ENCODE assay signal across 8 cellular contexts in the genomic region with DNA sequence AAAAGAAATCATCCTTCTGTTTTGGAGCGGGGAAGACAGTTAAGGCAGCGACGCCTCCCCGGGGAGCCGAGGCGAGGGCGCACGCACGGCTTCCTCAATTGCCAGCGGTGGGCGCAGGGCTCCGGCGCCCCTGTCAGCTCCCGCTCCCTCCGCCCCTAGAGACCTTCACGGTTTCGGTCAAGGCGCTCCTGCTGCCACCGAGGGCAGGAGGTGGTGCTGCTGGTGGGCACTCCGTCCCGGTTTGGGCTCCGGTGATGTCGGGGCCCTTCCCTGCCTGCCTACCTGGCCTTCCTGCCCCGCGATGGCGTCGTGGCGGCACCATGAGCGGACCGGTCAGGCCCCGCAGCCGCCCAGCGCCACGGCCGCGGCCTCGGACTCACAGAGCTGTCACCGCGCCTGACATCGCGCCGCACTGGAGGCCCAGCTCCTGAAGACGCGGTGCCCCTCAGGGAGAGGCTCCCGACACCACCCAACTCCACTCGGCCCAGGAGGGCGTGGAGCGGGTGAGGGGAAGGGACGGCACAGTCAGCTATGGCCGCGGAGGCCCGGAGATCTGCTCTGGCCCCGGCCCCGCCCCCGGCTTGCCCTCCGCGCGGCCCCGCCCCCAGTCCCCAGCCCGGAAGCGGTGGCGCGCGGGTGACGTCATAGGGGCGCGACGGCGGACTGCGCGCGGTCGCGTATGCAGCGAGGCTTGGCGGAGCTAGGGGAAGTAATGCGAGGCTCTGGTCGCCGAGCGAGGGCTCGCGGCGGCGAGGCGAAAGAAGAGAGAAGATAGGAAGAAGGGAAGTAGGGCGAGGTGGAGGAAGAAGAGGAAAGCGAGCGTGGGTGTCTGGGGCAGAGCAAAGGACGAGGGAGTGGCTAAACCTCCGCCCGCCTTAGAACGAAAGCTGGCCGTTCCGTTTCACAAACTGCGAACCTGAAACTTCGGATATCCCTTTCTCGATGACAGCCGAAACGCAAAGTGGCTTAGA. TPM values are rescaled to one million over a fixed set of nuclear protein-coding genes. Genes with fewer than 3 reads are reported as not detected.
DNase-seq lines count a peak whose midpoint lies in the region; ATAC-seq and TF ChIP-seq lines count a peak whose summit lies in the region.

A gene with protein sequence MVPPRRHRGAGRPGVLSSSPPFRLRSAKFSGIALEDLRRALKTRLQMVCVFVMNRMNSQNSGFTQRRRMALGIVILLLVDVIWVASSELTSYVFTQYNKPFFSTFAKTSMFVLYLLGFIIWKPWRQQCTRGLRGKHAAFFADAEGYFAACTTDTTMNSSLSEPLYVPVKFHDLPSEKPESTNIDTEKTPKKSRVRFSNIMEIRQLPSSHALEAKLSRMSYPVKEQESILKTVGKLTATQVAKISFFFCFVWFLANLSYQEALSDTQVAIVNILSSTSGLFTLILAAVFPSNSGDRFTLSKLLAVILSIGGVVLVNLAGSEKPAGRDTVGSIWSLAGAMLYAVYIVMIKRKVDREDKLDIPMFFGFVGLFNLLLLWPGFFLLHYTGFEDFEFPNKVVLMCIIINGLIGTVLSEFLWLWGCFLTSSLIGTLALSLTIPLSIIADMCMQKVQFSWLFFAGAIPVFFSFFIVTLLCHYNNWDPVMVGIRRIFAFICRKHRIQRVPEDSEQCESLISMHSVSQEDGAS (minus strand): TSS at position 555 of the 971 bp plus-strand sequence. CDS start 233 bp downstream, at position 322.

- intact Hi-C loops in mammary epithelial cell (cut with micrococcal nuclease), result loop anchor here (5.0 kb wide), 1 partner anchor 86 kb away; no protein-coding TSS in a partner anchor

- 1% methylated on average over 49 of the region's 99 CpGs for WGBS in mammary epithelial cell (ENCODE audit: low coverage, missing lambda C conversion rate)
- under 1% methylated on average over 98 of the region's 99 CpGs for WGBS in smooth muscle cell (ENCODE audit: low lambda C conversion rate)

- H3K9ac ChIP-seq in mammary epithelial cell (ENCODE audit: insufficient read depth, low read length) (peak within 1 kb of the TSS; percentile 100), smooth muscle cell (ENCODE audit: low read depth) (peak within 1 kb of the TSS; percentile 88)

- H3K4me2 ChIP-seq in mammary epithelial cell (ENCODE audit: insufficient read depth, low read depth, low read length) (peak within 1 kb of the TSS; percentile 94), smooth muscle cell (peak within 1 kb of the TSS; percentile 93)

- H3K79me2 ChIP-seq in mammary epithelial cell (ENCODE audit: insufficient read depth, low read length), result peaks cover 44% of the 10 kb centered on the region
- peaks cover 45% of the 10 kb centered on the region for H3K79me2 ChIP-seq in smooth muscle cell (ENCODE audit: low read depth)

- H3K9me3 ChIP-seq in mammary epithelial cell (replicated peaks; ENCODE audit: insufficient read depth, low read length), result no peaks in the 10 kb centered on the region
- no peaks in the 10 kb centered on the region for H3K9me3 ChIP-seq in smooth muscle cell (replicated peaks; ENCODE audit: low read depth)

- in situ Hi-C loops in GM18951 (cut with MboI; ENCODE audit: low sequenced_read_pairs, unreplicated experiment), result no loop called here
- in situ Hi-C loops in mammary epithelial cell (cut with MboI; ENCODE audit: low sequenced_read_pairs in 2 of 2), result loop anchor here (5.0 to 10.0 kb wide), 2 partner anchors 131 to 138 kb away; a partner anchor contains a TSS

- BruUV-seq in mammary epithelial cell (replicated peaks; lab: Mats Ljungman, UMichigan), result no TSS peak

- peak within 1 kb of the TSS; percentile 95 for H2AFZ ChIP-seq in mammary epithelial cell (ENCODE audit: low read depth, low read length)
- H2AFZ ChIP-seq in smooth muscle cell (ENCODE audit: low read depth), result peak within 1 kb of the TSS; percentile 88

- dilution Hi-C loops in mammary epithelial cell (cut with HindIII; ENCODE audit: low sequenced_read_pairs), result no loop called here

- H3K27me3 ChIP-seq in mammary epithelial cell (ENCODE audit: insufficient read depth, low read length) (no peaks in the 10 kb centered on the region), smooth muscle cell (ENCODE audit: low read depth) (no peaks in the 10 kb centered on the region)

- H3K27ac ChIP-seq in mammary epithelial cell (ENCODE audit: insufficient read depth, low read depth, low read length) (peak within 1 kb of the TSS; percentile 87), smooth muscle cell (ENCODE audit: low read depth) (peak within 1 kb of the TSS; percentile 86)

- H4K20me1 ChIP-seq in mammary epithelial cell (ENCODE audit: insufficient read depth, low read length) (no peaks in the 10 kb centered on the region), smooth muscle cell (ENCODE audit: low read depth) (peaks cover 26% of the 10 kb centered on the region)

- H3K4me3 ChIP-seq in WI38 (ENCODE audit: low read depth, low read length) (peak within 1 kb of the TSS; percentile 92), mammary epithelial cell (replicated peaks in 1 of 3; ENCODE audit: insufficient read depth in 1 of 3, low read depth in 2 of 3, low read length in 3 of 3) (peak within 1 kb of the TSS; percentile 89 to 93 (median 91)), smooth muscle cell (peak within 1 kb of the TSS; percentile 84)

- TF ChIP-seq CTCF in WI38 (IDR thresholded peaks at IDR 0.05; ENCODE audit: low read depth, low read length) (no peak), mammary epithelial cell (conservative IDR thresholded peaks at IDR 0.05 in 1 of 2, IDR thresholded peaks at IDR 0.05 in 1 of 2; ENCODE audit: extremely low read depth in 1 of 2, insufficient read depth in 1 of 2, low read depth in 1 of 2, low read length in 2 of 2) (peak in 1 of 2 donors; percentile 14), smooth muscle cell (IDR thresholded peaks at IDR 0.05; ENCODE audit: borderline replicate concordance, insufficient read depth, poor library complexity, severe bottlenecking) (no peak)

- TF ChIP-seq POLR2A in GM18951 (IDR thresholded peaks at IDR 0.05; ENCODE audit: extremely low read depth, insufficient read depth, insufficient read length), result peak; percentile 80

- DNase-seq in AG08395 (ENCODE audit: low spot score) (peak; percentile 93), NCI-H2227 treated with DMSO at 0.1 percent for 48 hours (lab: John Stamatoyannopoulos, UW) (peak; percentile 88), mammary epithelial cell (peak; percentile 93), iPS-NIHi7 (ENCODE audit: extremely low spot score) (peak; percentile 93), smooth muscle cell (lab: John Stamatoyannopoulos, UW; ENCODE audit: unreplicated experiment) (peak; percentile 91)

- peak; percentile 86 for ATAC-seq in HG03175 (IDR thresholded peaks at IDR 0.05; ENCODE audit: unreplicated experiment)

- no peaks in the 10 kb centered on the region for H3F3A ChIP-seq in smooth muscle cell (ENCODE audit: low read depth)

- H3K4me1 ChIP-seq in mammary epithelial cell (ENCODE audit: insufficient read depth, low read length) (peaks cover 8% of the 10 kb centered on the region), smooth muscle cell (ENCODE audit: low read depth) (peaks cover 10% of the 10 kb centered on the region)

- no peaks in the 10 kb centered on the region for H3K36me3 ChIP-seq in mammary epithelial cell (ENCODE audit: insufficient read depth, low read length)
- H3K36me3 ChIP-seq in smooth muscle cell (ENCODE audit: low read depth), result no peaks in the 10 kb centered on the region

- CTCF ChIA-PET in mammary epithelial cell (lab: Charles Lee; ENCODE audit: low non-redundant PET), result no interaction called here

RNA-seq across cellular contexts. Expression of the gene that starts here (rescaled TPM):
- total RNA-seq in mammary epithelial cell, result 100 to 1,000 TPM in 1 of 2 donors, 10 to 100 TPM in 1; 66.7 to 148 TPM
- 33.5 TPM for polyA plus RNA-seq in mammary epithelial cell
- polyA minus RNA-seq in mammary epithelial cell, result 74.5 TPM
- 83.7 and 121 TPM in 2 replicates for total RNA-seq in smooth muscle cell
- 40.0 and 47.8 TPM in 2 replicates for polyA plus RNA-seq in smooth muscle cell

Comparison
In these comparisons a context has a peak if more than half of its experiments do, and no peak if none do; other contexts are left out.
1. Peak in every context shown above with its lines: DNase-seq, ATAC-seq, H3K4me3 ChIP-seq and H3K27ac ChIP-seq.